In the genomic region with DNA sequence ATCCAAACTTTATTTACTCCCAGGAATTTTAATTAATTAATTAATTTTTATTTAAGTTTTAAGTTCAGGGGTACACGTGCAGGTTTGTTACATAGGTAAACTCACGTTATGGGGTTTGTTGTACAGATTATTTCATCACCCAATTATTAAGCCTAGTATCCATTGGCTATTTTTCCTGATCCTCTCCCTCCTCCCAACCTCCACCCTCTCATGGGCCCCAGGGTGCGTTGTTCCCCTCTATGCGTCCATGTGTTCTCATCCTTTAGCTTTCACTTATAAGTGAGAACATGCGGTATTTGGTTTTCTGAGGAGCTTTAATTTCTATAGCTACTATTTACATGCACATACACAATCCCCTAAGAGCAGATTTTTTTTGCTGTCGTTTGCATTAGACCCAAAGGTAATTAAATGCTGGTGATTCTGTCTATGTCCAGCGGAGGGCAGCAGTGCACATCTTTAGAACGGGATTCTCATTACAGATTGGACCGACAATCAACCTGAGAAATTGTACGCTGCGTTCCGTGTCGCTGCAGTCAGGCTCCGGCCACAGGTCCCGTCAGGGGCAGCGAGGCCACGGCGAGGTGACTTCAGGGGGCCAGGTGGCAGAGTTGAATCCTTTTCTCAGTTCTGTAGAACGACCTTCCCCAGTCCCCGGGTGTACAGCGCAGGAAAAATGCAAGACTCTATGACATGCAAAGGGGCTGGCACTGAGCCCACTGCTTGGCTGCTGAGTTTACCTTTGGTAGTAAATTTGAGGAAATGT, we compare ENCODE assay signal across 8 cellular contexts. TPM values are rescaled to one million over a fixed set of nuclear protein-coding genes. Genes with fewer than 3 reads are reported as not detected.
DNase-seq lines count a peak whose midpoint lies in the region; ATAC-seq and TF ChIP-seq lines count a peak whose summit lies in the region.

No MANE protein-coding gene starts in this region.

- peak; percentile 78 for TF ChIP-seq CTCF in hepatocyte (IDR thresholded peaks at IDR 0.05; ENCODE audit: poor library complexity)

- H3K27ac ChIP-seq in hepatocyte, result no peak overlapping the region

- 12% methylated on average over 21 of the region's 21 CpGs for WGBS in hepatocyte (ENCODE audit: low lambda C conversion rate, missing lambda C conversion rate)

- peak overlapping the region; percentile 86 for H3K4me2 ChIP-seq in hepatocyte

- no peaks in the 10 kb centered on the region for H3K4me1 ChIP-seq in hepatocyte (ENCODE audit: insufficient read depth)

- peak; percentile 93 for DNase-seq in NCI-H1694 (lab: John Stamatoyannopoulos, UW)
- DNase-seq in T-helper 2 cell, result peak; percentile 19 to 77 (median 56)
- peak in 37 of 58 donors; percentile 2 to 66 (median 11) for DNase-seq in anterior cingulate cortex (lab: John Stamatoyannopoulos, UW)
- peak; percentile 85 for DNase-seq in hepatocyte (ENCODE audit: low spot score)
- peak; percentile 83 for DNase-seq in sciatic nerve (ENCODE audit: low spot score)

- intact Hi-C loops in sciatic nerve (cut with DNase I), result no loop called here

- H3K4me3 ChIP-seq in hepatocyte, result no peak overlapping the region

- H2AFZ ChIP-seq in hepatocyte, result peak overlapping the region; percentile 51

- H4K20me1 ChIP-seq in hepatocyte (ENCODE audit: insufficient read depth, poor library complexity, severe bottlenecking), result no peaks in the 10 kb centered on the region

- no peaks in the 10 kb centered on the region for H3K36me3 ChIP-seq in hepatocyte (replicated peaks; ENCODE audit: insufficient read depth, low read depth)

- H3K9me3 ChIP-seq in hepatocyte (ENCODE audit: low read depth), result no peaks in the 10 kb centered on the region

- H3K79me2 ChIP-seq in hepatocyte, result no peaks in the 10 kb centered on the region

- no peaks in the 10 kb centered on the region for H3K27me3 ChIP-seq in hepatocyte

- ATAC-seq in GM18499 (IDR thresholded peaks at IDR 0.05; ENCODE audit: insufficient read depth, unreplicated experiment) (peak; percentile 80), HG02884 (IDR thresholded peaks at IDR 0.05; ENCODE audit: unreplicated experiment) (peak; percentile 90), sciatic nerve (peak; percentile 57), HG03469 (IDR thresholded peaks at IDR 0.05; ENCODE audit: unreplicated experiment) (no peak)

- no peaks in the 10 kb centered on the region for H3K9me2 ChIP-seq in hepatocyte (replicated peaks; ENCODE audit: insufficient read depth)

RNA-seq across cellular contexts. Expression of a gene that starts 11.6 kb away (rescaled TPM):
- total RNA-seq in hepatocyte, result 15.8 and 18.2 TPM in 2 replicates
- polyA plus RNA-seq in hepatocyte, result 12.4 and 19.3 TPM in 2 replicates
- total RNA-seq in sciatic nerve, result 50.1 TPM

RNA-seq across cellular contexts. Expression of a gene that starts 51.9 kb away (rescaled TPM):
- 11.2 and 16.3 TPM in 2 replicates for total RNA-seq in hepatocyte
- polyA plus RNA-seq in hepatocyte, result 7.1 and 8.7 TPM in 2 replicates
- total RNA-seq in sciatic nerve, result 52.9 TPM

Comparison
In these comparisons a context has a peak if more than half of its experiments do, and no peak if none do; other contexts are left out.
1. DNase-seq: peak in every context shown above with its lines; median percentile 93 in NCI-H1694; 85 in hepatocyte; 83 in sciatic nerve; 56 in T-helper 2 cell; 11 in anterior cingulate cortex.